18 cellular contexts compared by ENCODE assay signal in genomic region chr14:76500480-76500879, GRCh38.
"Had no signal": no experiment of that assay in that cellular context is flagged by ENCODE, and none has a peak within 500 bp of the region (broad histone marks: within the 10 kb centered on the region; RNA-seq: fewer than 3 reads in every experiment).

No MANE protein-coding gene starts in this region.

- ATAC-seq: activated CD4-positive, alpha-beta T cell treated with anti-CD3 and anti-CD28 coated beads for 36 hours; activated T-cell treated with anti-CD3 and anti-CD28 coated beads, Interleukin-2, amount 50 U/mL, for 4 hours; naive thymus-derived CD8-positive, alpha-beta T cell had no signal

- DNase-seq: activated CD4-positive, alpha-beta memory T cell treated with anti-CD3 and anti-CD28 coated beads, Interleukin-2, amount 10 ng/mL, durations not matched to agents 7 days and 5 days; activated CD4-positive, alpha-beta T cell treated with anti-CD3 and anti-CD28 coated beads for 36 hours; activated effector memory CD4-positive, alpha-beta T cell treated with Interleukin-2 at 50 U/mL for 16 hours; activated naive CD4-positive, alpha-beta T cell treated with anti-CD3 and anti-CD28 coated beads, Interleukin-2, amount 50 U/mL, for 16 hours; activated T-cell treated with anti-CD3 and anti-CD28 coated beads, Interleukin-2, amount 50 U/mL, for 4 hours; dorsolateral prefrontal cortex; erythroblast; islet precursor cell; left ventricle myocardium inferior; naive thymus-derived CD8-positive, alpha-beta T cell; retina; stimulated activated CD4-positive, alpha-beta T cell treated with anti-CD3 and anti-CD28 coated beads, Interleukin-4, amount 100 ng/mL, for 24 hours; stimulated activated naive CD4-positive, alpha-beta T cell treated with Interleukin-2 at 50 U/mL for 16 hours; substantia nigra; transverse colon had no signal

- H3K4me3 ChIP-seq: cardiac muscle cell, dorsolateral prefrontal cortex, left ventricle myocardium inferior, skin epidermis, transverse colon, vagina had no signal

- H3K4me1 ChIP-seq: transverse colon, vagina had no signal

- H3K27ac ChIP-seq: cardiac muscle cell, dorsolateral prefrontal cortex, left ventricle myocardium inferior, skin epidermis, transverse colon, vagina had no signal

- H3K36me3 ChIP-seq: cardiac muscle cell, left ventricle myocardium inferior, transverse colon, vagina had no signal

- H3K9me3 ChIP-seq: left ventricle myocardium inferior, transverse colon, vagina had no signal

- H3K27me3 ChIP-seq: cardiac muscle cell, dorsolateral prefrontal cortex, transverse colon, vagina had no signal
